ENCODE assay signal across 9 cellular contexts in genomic region chr7:23347682-23348180, GRCh38. TPM values are rescaled to one million over a fixed set of nuclear protein-coding genes. Genes with fewer than 3 reads are reported as not detected.
A peak's percentile ranks its signal among the peaks of the same experiment; 100 is the strongest.
DNase-seq lines count a peak whose midpoint lies in the region; ATAC-seq, FAIRE-seq and TF ChIP-seq lines count a peak whose summit lies in the region.
"Had no signal": no experiment of that assay in that cellular context is flagged by ENCODE, and none has a peak within 500 bp of the region (broad histone marks: within the 10 kb centered on the region; RNA-seq: fewer than 3 reads in every experiment).

No MANE protein-coding gene starts in this region.

- H3K9me3 Mint-ChIP-seq in activated T-helper 17 cell treated with anti-CD3 and anti-CD28 coated beads, Interleukin-2, amount 50 U/mL, for 72 hours, result no peaks in the 10 kb centered on the region
- H3K9me3 Mint-ChIP-seq in memory B cell, result peaks cover 1% of the 10 kb centered on the region

- ATAC-seq in activated T-helper 17 cell treated with anti-CD3 and anti-CD28 coated beads, Interleukin-2, amount 50 U/mL, for 72 hours (replicated peaks), result peak; percentile 76
- ATAC-seq in memory B cell (ENCODE audit: low read depth) (no peak), Right ventricle myocardium inferior (no peak), GM18873 (IDR thresholded peaks at IDR 0.05; ENCODE audit: low FRiP score, unreplicated experiment) (no peak)

- in situ Hi-C loops in GM13977 (cut with MboI; ENCODE audit: low pct_unique_long_range_greater_than_20kb, low sequenced_read_pairs, unreplicated experiment), result no loop called here

- H3K27ac ChIP-seq in BLaER1 treated with 17β-estradiol and CSF1 and Interleukin-3, amounts not matched to agents 10 nM and 100 nM, result peak overlapping the region in 3 of 11 experiments; percentile 53 to 69 (median 62); a peak in 5 of 22 replicates
- H3K27ac ChIP-seq: cardiac muscle cell had no signal

- H3K4me2 ChIP-seq in BLaER1 treated with 17β-estradiol and CSF1 and Interleukin-3, amounts not matched to agents 10 nM and 100 nM, result peak overlapping the region in 7 of 11 experiments; percentile 52 to 84 (median 66); a peak in 10 of 22 replicates

- peak; percentile 65 for FAIRE-seq in HTR-8/SVneo (lab: Jason Lieb, UNC)

- H3K9ac ChIP-seq in BLaER1 treated with 17β-estradiol and CSF1 and Interleukin-3, amounts not matched to agents 10 nM and 100 nM, result no peak overlapping the region

- H3K4me1 Mint-ChIP-seq in activated T-helper 17 cell treated with anti-CD3 and anti-CD28 coated beads, Interleukin-2, amount 50 U/mL, for 72 hours, result peaks cover 17% of the 10 kb centered on the region
- peaks cover 20% of the 10 kb centered on the region for H3K4me1 Mint-ChIP-seq in memory B cell

- H3K36me3 Mint-ChIP-seq in activated T-helper 17 cell treated with anti-CD3 and anti-CD28 coated beads, Interleukin-2, amount 50 U/mL, for 72 hours (ENCODE audit: low read depth), result no peaks in the 10 kb centered on the region
- H3K36me3 Mint-ChIP-seq in memory B cell, result no peaks in the 10 kb centered on the region

- H3K36me3 ChIP-seq in BLaER1 treated with 17β-estradiol and CSF1 and Interleukin-3, amounts not matched to agents 10 nM and 100 nM, result no peaks in the 10 kb centered on the region

- no peaks in the 10 kb centered on the region for H3K9me3 ChIP-seq in BLaER1 treated with 17β-estradiol and CSF1 and Interleukin-3, amounts not matched to agents 10 nM and 100 nM (replicated peaks in 1 of 11)

- H3K27me3 Mint-ChIP-seq in activated T-helper 17 cell treated with anti-CD3 and anti-CD28 coated beads, Interleukin-2, amount 50 U/mL, for 72 hours, result no peaks in the 10 kb centered on the region
- no peaks in the 10 kb centered on the region for H3K27me3 Mint-ChIP-seq in memory B cell

- peaks cover 29 to 44% (median 32%) of the 10 kb centered on the region in 10 experiments for H3K4me1 ChIP-seq in BLaER1 treated with 17β-estradiol and CSF1 and Interleukin-3, amounts not matched to agents 10 nM and 100 nM

- H3K4me3 ChIP-seq in BLaER1 treated with 17β-estradiol and CSF1 and Interleukin-3, amounts not matched to agents 10 nM and 100 nM, result no peak overlapping the region
- H3K4me3 ChIP-seq: cardiac muscle cell had no signal

- no peaks in the 10 kb centered on the region for H3K27me3 ChIP-seq in BLaER1 treated with 17β-estradiol and CSF1 and Interleukin-3, amounts not matched to agents 10 nM and 100 nM
- H3K27me3 ChIP-seq: cardiac muscle cell had no signal

- no peak for TF ChIP-seq CTCF in GM13977 (IDR thresholded peaks at IDR 0.05; ENCODE audit: extremely low read depth, insufficient read depth, missing control alignments)

- H4K20me1 ChIP-seq in BLaER1 treated with 17β-estradiol and CSF1 and Interleukin-3, amounts not matched to agents 10 nM and 100 nM, result no peaks in the 10 kb centered on the region

- intact Hi-C loops in Right ventricle myocardium inferior (cut with DNase I), result no loop called here

- DNase-seq in HTR-8/SVneo (ENCODE audit: insufficient read length, low spot score) (peak; percentile 77), memory B cell (ENCODE audit: low spot score in 2 of 2) (no peak), Right ventricle myocardium inferior (ENCODE audit: missing footprints) (no peak), GM13977 (ENCODE audit: low spot score) (no peak), ureter (ENCODE audit: low spot score) (no peak)

- H3K4me3 Mint-ChIP-seq in activated T-helper 17 cell treated with anti-CD3 and anti-CD28 coated beads, Interleukin-2, amount 50 U/mL, for 72 hours, result peak overlapping the region; percentile 70
- peak overlapping the region; percentile 35 for H3K4me3 Mint-ChIP-seq in memory B cell

- no peak overlapping the region for H3K27ac Mint-ChIP-seq in activated T-helper 17 cell treated with anti-CD3 and anti-CD28 coated beads, Interleukin-2, amount 50 U/mL, for 72 hours
- H3K27ac Mint-ChIP-seq in memory B cell, result peak overlapping the region; percentile 62

RNA-seq across cellular contexts. Expression of gene MALSU1, which starts 48.6 kb away (rescaled TPM):
- 10 to 100 TPM; 60.2 to 84.3 TPM for total RNA-seq in activated T-helper 17 cell treated with anti-CD3 and anti-CD28 coated beads, Interleukin-2, amount 50 U/mL, for 72 hours
- total RNA-seq in Right ventricle myocardium inferior, result 119 TPM
- total RNA-seq in ureter, result 46.6 TPM
